ENCODE assay signal across 8 cellular contexts in the genomic region with DNA sequence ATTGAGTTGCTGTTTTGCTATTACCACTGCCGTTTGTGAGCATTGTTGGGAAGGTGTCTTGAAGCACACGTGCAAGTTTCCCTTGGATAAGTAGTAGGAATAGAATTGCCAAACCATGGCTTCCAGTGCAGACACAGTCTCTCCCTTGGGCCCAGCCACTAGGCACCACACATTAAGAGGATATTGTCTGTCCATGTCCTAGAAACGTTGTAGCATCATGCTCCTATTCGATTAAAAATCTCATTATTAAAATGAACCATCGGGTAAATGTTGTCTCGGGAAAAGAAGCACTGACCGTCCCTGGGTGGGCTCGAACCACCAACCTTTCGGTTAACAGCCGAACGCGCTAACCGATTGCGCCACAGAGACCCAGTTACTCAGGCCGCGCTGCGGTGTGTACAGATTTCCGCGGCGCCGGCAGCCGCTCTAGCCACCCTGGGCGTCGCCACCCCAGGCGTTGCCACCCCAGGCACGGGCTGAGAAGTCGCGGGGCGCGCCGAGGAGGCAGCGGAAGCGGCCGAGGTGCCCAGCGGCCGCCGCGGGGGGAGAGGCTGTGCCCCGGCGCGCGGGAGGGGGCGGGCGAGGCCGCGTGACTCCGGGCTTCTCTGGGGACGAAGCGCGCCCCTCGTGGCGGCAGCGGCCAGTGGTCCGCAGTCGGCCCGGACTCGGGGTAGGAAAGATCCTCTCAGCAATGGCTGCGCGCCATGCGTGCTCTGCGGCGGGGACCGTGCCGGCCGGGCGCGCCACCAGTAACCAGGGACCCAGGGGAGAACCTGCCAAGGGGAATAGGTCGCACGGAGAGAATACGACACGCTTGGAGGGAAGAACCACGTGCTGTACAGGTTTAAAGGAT. TPM values are rescaled to one million over a fixed set of nuclear protein-coding genes. Genes with fewer than 3 reads are reported as not detected.
DNase-seq lines count a peak whose midpoint lies in the region; ATAC-seq and TF ChIP-seq lines count a peak whose summit lies in the region.

No MANE protein-coding gene starts in this region.

- H3K36me3 ChIP-seq in PC-3 (ENCODE audit: low read depth, low read length) = no peaks in the 10 kb centered on the region
- H3K36me3 ChIP-seq in muscle layer of duodenum (ENCODE audit: control insufficient read depth in 1 of 2, insufficient read depth in 2 of 2, low read length in 2 of 2) = no peaks in the 10 kb centered on the region

- H3K4me1 ChIP-seq in PC-3 (ENCODE audit: insufficient read depth, low read length) (no peaks in the 10 kb centered on the region; the same call in 1 of the 2 replicates), muscle layer of duodenum (ENCODE audit: control insufficient read depth in 1 of 2, insufficient read depth in 2 of 2, low read length in 2 of 2) (peaks cover 5% of the 10 kb centered on the region in 2 donors)

- TSS peak; percentile 99 for BruUV-seq in PC-3 (replicated peaks; lab: Mats Ljungman, UMichigan)

- ATAC-seq in GM21528 (IDR thresholded peaks at IDR 0.05; ENCODE audit: low FRiP score, unreplicated experiment) = peak; percentile 89
- ATAC-seq in PC-3 = peak; percentile 85
- ATAC-seq in esophagus mucosa = peak; percentile 96

- intact Hi-C loops in PC-3 (cut with micrococcal nuclease) = loop anchor here (5.0 kb wide), 1 partner anchor 52 kb away; no protein-coding TSS in a partner anchor

- H3K4me3 ChIP-seq in PC-3 (ENCODE audit: low read length) = peak overlapping the region; percentile 59
- H3K4me3 ChIP-seq in muscle layer of duodenum (ENCODE audit: low read depth in 1 of 2, low read length in 2 of 2) = peak overlapping the region; percentile 62 to 67

- no peak overlapping the region for H3K27ac ChIP-seq in PC-3 (ENCODE audit: low read length)
- peak overlapping the region; percentile 54 for H3K27ac ChIP-seq in muscle layer of duodenum (ENCODE audit: low read length)

- peak overlapping the region; percentile 73 for H2AFZ ChIP-seq in PC-3 (ENCODE audit: low read length)

- H3K36me3 Mint-ChIP-seq in activated T-cell treated with anti-CD3 and anti-CD28 coated beads, Interleukin-2, amount 50 U/mL, for 24 hours (ENCODE audit: low read depth) = peaks cover 2% of the 10 kb centered on the region

- CTCF ChIA-PET in PC-3 (lab: Charles Lee) = no interaction called here

- peaks cover 6% of the 10 kb centered on the region for H3K27me3 Mint-ChIP-seq in activated T-cell treated with anti-CD3 and anti-CD28 coated beads, Interleukin-2, amount 50 U/mL, for 24 hours

- H4K20me1 ChIP-seq in PC-3 (ENCODE audit: low read length) = no peaks in the 10 kb centered on the region

- no peaks in the 10 kb centered on the region for H3K79me2 ChIP-seq in PC-3 (ENCODE audit: low read length)

- H3K9me3 ChIP-seq in PC-3 (ENCODE audit: low read length) (no peaks in the 10 kb centered on the region), muscle layer of duodenum (ENCODE audit: control insufficient read depth in 1 of 2, low read length in 2 of 2) (no peaks in the 10 kb centered on the region)

- no peaks in the 10 kb centered on the region for H3K9me2 ChIP-seq in PC-3 (replicated peaks; ENCODE audit: low read length)

- POLR2A ChIA-PET in PC-3 (lab: Charles Lee; ENCODE audit: unreplicated experiment) = no interaction called here

- no peaks in the 10 kb centered on the region for H3K27me3 ChIP-seq in PC-3 (ENCODE audit: low read length)
- H3K27me3 ChIP-seq in muscle layer of duodenum (ENCODE audit: low read depth, low read length) = no peaks in the 10 kb centered on the region

- DNase-seq in DMS 273 treated with DMSO at 0.1 percent for 48 hours (lab: John Stamatoyannopoulos, UW) (peak; percentile 45), HuH-7 (ENCODE audit: low spot score) (peak; percentile 82), PC-3 (peak; percentile 83)
- peak; percentile 98 for DNase-seq in activated T-cell treated with anti-CD3 and anti-CD28 coated beads, Interleukin-2, amount 50 U/mL, for 24 hours
- peak; percentile 77 to 89 for DNase-seq in stimulated activated CD8-positive, alpha-beta memory T cell treated with anti-CD3 and anti-CD28 coated beads, Interleukin-7, amount 100 ng/mL, for 4 hours (ENCODE audit: low read depth in 2 of 2)

- peak overlapping the region; percentile 26; the same call in 1 of the 2 replicates for H3K9ac ChIP-seq in PC-3 (ENCODE audit: low read length)

- TF ChIP-seq CTCF in PC-3 (conservative IDR thresholded peaks at IDR 0.05; ENCODE audit: low read depth, low read length) = no peak; the same call in 1 of the 2 replicates

- H3K27ac Mint-ChIP-seq in activated T-cell treated with anti-CD3 and anti-CD28 coated beads, Interleukin-2, amount 50 U/mL, for 24 hours = peak overlapping the region; percentile 92

- peak overlapping the region; percentile 79 for H3K4me3 Mint-ChIP-seq in activated T-cell treated with anti-CD3 and anti-CD28 coated beads, Interleukin-2, amount 50 U/mL, for 24 hours

- no peaks in the 10 kb centered on the region for H3F3A ChIP-seq in PC-3 (ENCODE audit: low read length, unreplicated experiment)

- peak overlapping the region; percentile 84 for H3K4me2 ChIP-seq in PC-3 (ENCODE audit: low read length)

- H3K9me3 Mint-ChIP-seq in activated T-cell treated with anti-CD3 and anti-CD28 coated beads, Interleukin-2, amount 50 U/mL, for 24 hours = peaks cover 7% of the 10 kb centered on the region

- peaks cover 14% of the 10 kb centered on the region for H3K4me1 Mint-ChIP-seq in activated T-cell treated with anti-CD3 and anti-CD28 coated beads, Interleukin-2, amount 50 U/mL, for 24 hours (ENCODE audit: low read depth)

RNA-seq across cellular contexts. Expression of gene USPL1, which starts 56.2 kb away (rescaled TPM):
- 6.0 and 9.0 TPM in 2 replicates for total RNA-seq in PC-3 (2014; rRNA removed)
- 5.7 TPM for total RNA-seq in esophagus mucosa

Comparison
In these comparisons a context has a peak if more than half of its experiments do, and no peak if none do; other contexts are left out.
1. DNase-seq: peak in every context shown above with its lines; median percentile 98 in activated T-cell treated with anti-CD3 and anti-CD28 coated beads, Interleukin-2, amount 50 U/mL, for 24 hours; 83 in PC-3; 83 in stimulated activated CD8-positive, alpha-beta memory T cell treated with anti-CD3 and anti-CD28 coated beads, Interleukin-7, amount 100 ng/mL, for 4 hours; 82 in HuH-7; 45 in DMS 273 treated with DMSO at 0.1 percent for 48 hours.